8 cellular contexts compared by ENCODE assay signal in genomic region chr19:50679177-50680125, GRCh38. TPM values are rescaled to one million over a fixed set of nuclear protein-coding genes. Genes with fewer than 3 reads are reported as not detected.
DNase-seq lines count a peak whose midpoint lies in the region; ATAC-seq and TF ChIP-seq lines count a peak whose summit lies in the region.

No MANE protein-coding gene starts in this region.

- intact Hi-C loops in posterior vena cava (cut with DNase I), result no loop called here
- intact Hi-C loops in upper lobe of right lung (cut with DNase I), result no loop called here

- TF ChIP-seq CTCF in HL-60 (IDR thresholded peaks at IDR 0.05; ENCODE audit: insufficient read depth, low read length) (no peak), upper lobe of right lung (IDR thresholded peaks at IDR 0.05) (no peak)

- H3K9me3 ChIP-seq in SJCRH30 (replicated peaks), result no peaks in the 10 kb centered on the region
- H3K9me3 ChIP-seq in upper lobe of right lung, result no peaks in the 10 kb centered on the region

- no peak overlapping the region for H3K27ac ChIP-seq in HL-60 (replicated peaks)
- H3K27ac ChIP-seq in SJCRH30, result no peak overlapping the region
- H3K27ac ChIP-seq in upper lobe of right lung, result no peak overlapping the region

- no peaks in the 10 kb centered on the region for H3K27me3 ChIP-seq in HL-60 (ENCODE audit: insufficient read depth, poor library complexity, severe bottlenecking)
- H3K27me3 ChIP-seq in SJCRH30, result no peaks in the 10 kb centered on the region
- H3K27me3 ChIP-seq in upper lobe of right lung, result peaks cover 8% of the 10 kb centered on the region

- H3K4me1 ChIP-seq in SJCRH30 (no peaks in the 10 kb centered on the region), upper lobe of right lung (no peaks in the 10 kb centered on the region)

- H3K36me3 ChIP-seq in SJCRH30 (no peaks in the 10 kb centered on the region), upper lobe of right lung (no peaks in the 10 kb centered on the region)

- H3K4me3 ChIP-seq in HL-60 (replicated peaks; ENCODE audit: insufficient read depth, low read length) (no peak overlapping the region), SJCRH30 (no peak overlapping the region), upper lobe of right lung (no peak overlapping the region)

- peak; percentile 95 for ATAC-seq in upper lobe of right lung

- DNase-seq in NCI-H2081 (lab: John Stamatoyannopoulos, UW) (peak; percentile 48 to 53), NCI-H2081 treated with DMSO at 0.1 percent for 48 hours (lab: John Stamatoyannopoulos, UW) (no peak), HL-60 (ENCODE audit: low read depth in 1 of 2, low spot score in 1 of 2) (peak; percentile 28 to 61), SJCRH30 (peak; percentile 53 to 60), globus pallidus (ENCODE audit: low spot score) (peak; percentile 63), posterior vena cava (ENCODE audit: low spot score) (peak; percentile 94), upper lobe of right lung (peak; percentile 89)
- peak; percentile 48 for DNase-seq in activated effector memory CD4-positive, alpha-beta T cell treated with Interleukin-2 at 50 U/mL for 16 hours

RNA-seq across cellular contexts. Expression of gene C19orf81, which starts 30.2 kb away (rescaled TPM):
- not detected in 2 replicates for total RNA-seq in SJCRH30 (2014; rRNA removed; shearing (Covaris generic))
- total RNA-seq in posterior vena cava, result under 1 TPM in 1 of 2 donors, not detected in 1; 0.57 TPM
- 3.9 TPM for total RNA-seq in upper lobe of right lung

RNA-seq across cellular contexts. Expression of gene SYT3, which starts 39.8 kb away (rescaled TPM):
- total RNA-seq in SJCRH30 (2014; rRNA removed; shearing (Covaris generic)), result 1.5 and 1.8 TPM in 2 replicates
- total RNA-seq in posterior vena cava, result under 1 TPM in 1 of 2 donors, not detected in 1; 0.74 TPM
- 2.5 TPM for total RNA-seq in upper lobe of right lung

RNA-seq across cellular contexts. Expression of gene SHANK1, which starts 40.2 kb away (rescaled TPM):
- total RNA-seq in SJCRH30 (2014; rRNA removed; shearing (Covaris generic)), result not detected in 2 replicates
- total RNA-seq in posterior vena cava, result under 1 TPM; 0.19 to 0.37 TPM
- 0.35 TPM for total RNA-seq in upper lobe of right lung

RNA-seq across cellular contexts. Expression of gene CLEC11A, which starts 43.7 kb away (rescaled TPM):
- 2.0 and 3.0 TPM in 2 replicates for total RNA-seq in SJCRH30 (2014; rRNA removed; shearing (Covaris generic))
- total RNA-seq in posterior vena cava (10 to 100 TPM in 1 of 2 donors, 1 to 10 TPM in 1; 8.5 to 12.5 TPM), upper lobe of right lung (13.3 TPM)
